ENCODE assay signal across 2 cellular contexts in the genomic region with DNA sequence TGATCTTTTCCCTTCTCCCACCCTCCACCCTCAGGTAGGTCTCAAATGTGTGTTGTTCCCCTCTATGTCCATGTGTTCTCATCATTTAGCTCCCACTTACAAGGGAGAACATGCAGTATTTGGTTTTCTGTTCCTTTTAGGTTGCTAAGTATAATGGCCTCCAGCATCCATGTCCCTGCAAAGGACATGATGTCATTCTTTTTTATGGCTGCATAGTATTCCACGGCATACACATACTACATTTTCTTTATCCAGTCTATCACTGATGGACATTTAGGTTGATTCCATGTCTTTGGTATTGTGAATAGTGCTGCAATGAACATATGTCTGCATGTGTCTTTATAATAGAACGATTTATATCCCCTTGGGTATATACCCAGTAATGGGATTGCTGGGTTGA. TPM values are rescaled to one million over a fixed set of nuclear protein-coding genes. Genes with fewer than 3 reads are reported as not detected.
"Had no signal": no experiment of that assay in that cellular context is flagged by ENCODE, and none has a peak within 500 bp of the region (broad histone marks: within the 10 kb centered on the region; RNA-seq: fewer than 3 reads in every experiment).

No MANE protein-coding gene starts in this region.

RNA-seq across cellular contexts. Expression of a gene that starts 47.5 kb away (rescaled TPM):
- total RNA-seq: G401, GM12878 had no signal
- polyA plus RNA-seq: GM12878 had no signal
